24 cellular contexts compared by ENCODE assay signal in genomic region chr5:107778651-107779050, GRCh38.
DNase-seq lines count a peak whose midpoint lies in the region; ATAC-seq and TF ChIP-seq lines count a peak whose summit lies in the region.
"Had no signal": no experiment of that assay in that cellular context is flagged by ENCODE, and none has a peak within 500 bp of the region (broad histone marks: within the 10 kb centered on the region; RNA-seq: fewer than 3 reads in every experiment).

No MANE protein-coding gene starts in this region.

- peaks cover 3% of the 10 kb centered on the region for H3K27me3 Mint-ChIP-seq in nephron (ENCODE audit: low read depth)
- H3K27me3 Mint-ChIP-seq: CD4-positive, alpha-beta T cell had no signal

- H3K27me3 ChIP-seq in SJCRH30 (no peaks in the 10 kb centered on the region), psoas muscle (ENCODE audit: insufficient read depth in 3 of 3, low read length in 2 of 3) (no peaks in the 10 kb centered on the region), thyroid gland (no peaks in the 10 kb centered on the region)
- H3K27me3 ChIP-seq: BE2C; BLaER1 treated with 17β-estradiol and CSF1 and Interleukin-3, amounts not matched to agents 10 nM and 100 nM had no signal

- H3K27ac Mint-ChIP-seq in nephron = peak overlapping the region in 2 of 3 experiments; percentile 66 to 77
- H3K27ac Mint-ChIP-seq: CD14-positive monocyte; CD4-positive, alpha-beta T cell; CD8-positive, alpha-beta memory T cell; HFFc6 had no signal

- H3K36me3 ChIP-seq in SJCRH30 (no peaks in the 10 kb centered on the region), psoas muscle (ENCODE audit: insufficient read depth in 1 of 2, low read depth in 1 of 2) (no peaks in the 10 kb centered on the region), thyroid gland (no peaks in the 10 kb centered on the region)
- H3K36me3 ChIP-seq: BE2C; BLaER1 treated with 17β-estradiol and CSF1 and Interleukin-3, amounts not matched to agents 10 nM and 100 nM; HAP-1 had no signal

- WGBS in psoas muscle, 3 donors = 36 to 39% (median 39%) methylated on average over 3 of the region's 3 CpGs
- 79 to 82% methylated on average over 3 of the region's 3 CpGs for WGBS in thyroid gland, 2 donors

- intact Hi-C loops in psoas muscle (cut with DNase I) = no loop called here
- intact Hi-C loops in posterior cingulate gyrus (cut with DNase I) = no loop called here
- intact Hi-C loops in thyroid gland (cut with DNase I) = no loop called here

- H3K4me1 ChIP-seq in SJCRH30 = peaks cover 43% of the 10 kb centered on the region
- H3K4me1 ChIP-seq in psoas muscle = no peaks in the 10 kb centered on the region
- no peaks in the 10 kb centered on the region for H3K4me1 ChIP-seq in thyroid gland

- H3K27ac ChIP-seq in SJCRH30 (peak overlapping the region; percentile 80), psoas muscle (no peak overlapping the region), thyroid gland (no peak overlapping the region)
- H3K27ac ChIP-seq: A549; BLaER1 treated with 17β-estradiol and CSF1 and Interleukin-3, amounts not matched to agents 10 nM and 100 nM had no signal

- H3K36me3 Mint-ChIP-seq in nephron (ENCODE audit: low read depth) = no peaks in the 10 kb centered on the region
- H3K36me3 Mint-ChIP-seq: CD14-positive monocyte; CD8-positive, alpha-beta memory T cell had no signal

- no peak for TF ChIP-seq POLR2A in thyroid gland (IDR thresholded peaks at IDR 0.05)

- ATAC-seq in psoas muscle = peak; percentile 54 to 85 (median 72)
- ATAC-seq in GM19455 (IDR thresholded peaks at IDR 0.05; ENCODE audit: unreplicated experiment) = no peak
- ATAC-seq: A549, GM12878 had no signal

- DNase-seq in LHCN-M2 (ENCODE audit: low read depth) (peak; percentile 67), SJCRH30 (peak; percentile 27 to 68), psoas muscle (no peak), posterior cingulate gyrus (no peak), thyroid gland (no peak)
- DNase-seq: 8988T; ACHN; AML-193; BE2C; CD4-positive, alpha-beta T cell; CD8-positive, alpha-beta memory T cell; DMS 273 treated with DMSO at 0.1 percent for 48 hours; DMS79; EL; GDM1; GOT3; HFFc6 had no signal

- H3K9me3 ChIP-seq in SJCRH30 (replicated peaks) (peaks cover 8% of the 10 kb centered on the region), psoas muscle (no peaks in the 10 kb centered on the region), thyroid gland (no peaks in the 10 kb centered on the region)
- H3K9me3 ChIP-seq: BE2C, HAP-1 had no signal

- H3K4me1 Mint-ChIP-seq in nephron = peaks cover 26% of the 10 kb centered on the region
- H3K4me1 Mint-ChIP-seq: CD14-positive monocyte; CD8-positive, alpha-beta memory T cell had no signal

- TF ChIP-seq CTCF in nephron (IDR thresholded peaks at IDR 0.05; ENCODE audit: unreplicated experiment in 3 of 3) (no peak), psoas muscle (IDR thresholded peaks at IDR 0.05) (no peak), thyroid gland (IDR thresholded peaks at IDR 0.05) (no peak)

- H3K9me3 Mint-ChIP-seq in nephron = peaks cover 19% of the 10 kb centered on the region

- H3K4me3 ChIP-seq in SJCRH30 (no peak overlapping the region), psoas muscle (no peak overlapping the region), thyroid gland (replicated peaks in 1 of 3) (no peak overlapping the region)
- H3K4me3 ChIP-seq: A549; BLaER1 treated with 17β-estradiol and CSF1 and Interleukin-3, amounts not matched to agents 10 nM and 100 nM; GM12878; HAP-1 had no signal

- H3K4me3 Mint-ChIP-seq in nephron = peak overlapping the region in 1 of 3 experiments; percentile 61
- H3K4me3 Mint-ChIP-seq: CD14-positive monocyte; CD4-positive, alpha-beta T cell; CD8-positive, alpha-beta memory T cell; HFFc6 had no signal

Comparison
In these comparisons a context has a peak if more than half of its experiments do, and no peak if none do; other contexts are left out.
1. DNase-seq: peak in LHCN-M2 (single experiment) and SJCRH30 (2 of 2); none in psoas muscle (0 of 2), posterior cingulate gyrus (0 of 10) and thyroid gland (0 of 2).